Comparison of ENCODE assay signal across 18 cellular contexts in the genomic region with DNA sequence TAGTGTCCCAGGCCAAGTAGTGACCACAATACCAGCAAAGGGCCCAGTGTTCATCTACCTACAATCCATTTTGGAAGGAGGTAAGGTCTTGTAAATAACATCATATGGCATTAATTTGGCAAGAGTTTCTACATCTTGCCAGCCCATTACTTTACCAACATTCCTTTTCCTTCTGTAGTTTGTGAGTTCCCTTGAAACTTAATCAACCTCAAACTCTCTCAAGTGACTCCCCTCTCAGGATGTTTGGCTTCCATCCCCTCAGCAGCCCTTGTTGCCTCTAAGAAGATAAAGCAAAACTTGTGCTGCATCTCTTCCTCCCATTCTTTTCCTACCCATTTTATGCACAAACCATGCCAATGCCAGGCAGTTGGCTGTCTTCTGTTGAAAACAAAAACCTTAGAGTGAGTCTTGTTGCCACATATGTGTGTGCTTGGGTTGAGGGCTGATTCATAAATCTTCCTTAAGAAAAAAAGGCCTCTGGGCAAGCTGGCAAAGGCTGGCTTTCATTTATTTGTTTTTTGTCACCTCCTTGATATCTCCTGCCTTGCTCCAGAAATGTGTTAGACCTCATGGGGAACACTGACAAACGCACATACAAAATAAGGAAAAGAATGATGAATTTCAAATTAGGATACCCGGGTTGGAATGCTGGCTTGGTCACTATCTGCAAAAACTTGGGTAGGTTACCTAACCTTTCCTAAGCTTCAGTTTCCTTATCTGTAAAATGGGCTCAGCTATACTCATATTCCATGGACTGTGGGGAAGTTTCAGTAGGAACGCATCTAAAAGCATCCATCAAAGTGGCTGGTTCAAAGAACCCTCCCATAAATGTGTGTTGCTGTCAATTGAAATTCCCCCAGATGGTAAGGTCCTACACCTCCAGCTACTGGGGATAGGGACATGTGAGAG. TPM values are rescaled to one million over a fixed set of nuclear protein-coding genes. Genes with fewer than 3 reads are reported as not detected.
DNase-seq lines count a peak whose midpoint lies in the region; ATAC-seq and TF ChIP-seq lines count a peak whose summit lies in the region.
"Had no signal": no experiment of that assay in that cellular context is flagged by ENCODE, and none has a peak within 500 bp of the region (broad histone marks: within the 10 kb centered on the region; RNA-seq: fewer than 3 reads in every experiment).

No MANE protein-coding gene starts in this region.

- no peaks in the 10 kb centered on the region for H3K4me1 ChIP-seq in BE2C

- no peaks in the 10 kb centered on the region for H3K27me3 ChIP-seq in BE2C

- H3K4me3 ChIP-seq in epithelial cell of esophagus (ENCODE audit: low read length) (no peak overlapping the region), BE2C (ENCODE audit: low read depth, low read length) (no peak overlapping the region)

- H3K27ac Mint-ChIP-seq in T-helper 17 cell (peak overlapping the region; percentile 49), osteocyte (ENCODE audit: unreplicated experiment) (peak overlapping the region; percentile 31)
- H3K27ac Mint-ChIP-seq: IgD-negative memory B cell had no signal

- no peak for ATAC-seq in T-helper 17 cell

- H3K27me3 Mint-ChIP-seq in T-helper 17 cell, result peaks cover 6% of the 10 kb centered on the region
- no peaks in the 10 kb centered on the region for H3K27me3 Mint-ChIP-seq in osteocyte (ENCODE audit: unreplicated experiment)
- H3K27me3 Mint-ChIP-seq: IgD-negative memory B cell had no signal

- H3K9me3 Mint-ChIP-seq in osteocyte (ENCODE audit: unreplicated experiment), result no peaks in the 10 kb centered on the region

- no peaks in the 10 kb centered on the region for H3K36me3 ChIP-seq in BE2C

- peak; percentile 27 for DNase-seq in LHCN-M2 (ENCODE audit: low read depth)
- DNase-seq in T-helper 17 cell, result no peak
- DNase-seq in epithelial cell of esophagus (ENCODE audit: low read depth), result peak; percentile 87
- DNase-seq in osteocyte (ENCODE audit: extremely low spot score, unreplicated experiment), result no peak
- DNase-seq in BE2C, result no peak
- no peak for DNase-seq in activated CD4-positive, alpha-beta T cell treated with anti-CD3 and anti-CD28 coated beads for 1 hour
- no peak for DNase-seq in germinal center (ENCODE audit: low spot score)
- DNase-seq in cerebellar nuclear complex (lab: John Stamatoyannopoulos, UW), result no peak
- DNase-seq: DMS 273 treated with DMSO at 0.1 percent for 48 hours, GF-D8, GOT3, Kasumi-1, NCI-H1105 treated with DMSO at 0.1 percent for 48 hours, NCI-H187, NCI-H2107, NCI-H2227 treated with DMSO at 0.1 percent for 48 hours, NCI-H524 treated with DMSO at 0.1 percent for 48 hours had no signal

- no peaks in the 10 kb centered on the region for H3K9me3 ChIP-seq in T-helper 17 cell (ENCODE audit: control insufficient read depth, low read length, poor library complexity, severe bottlenecking)
- no peaks in the 10 kb centered on the region for H3K9me3 ChIP-seq in BE2C

- H3K4me1 Mint-ChIP-seq in T-helper 17 cell, result peaks cover 7% of the 10 kb centered on the region
- peaks cover 28% of the 10 kb centered on the region for H3K4me1 Mint-ChIP-seq in osteocyte (ENCODE audit: unreplicated experiment)

- TF ChIP-seq CTCF in epithelial cell of esophagus (IDR thresholded peaks at IDR 0.05; ENCODE audit: insufficient read depth, low read depth, low read length, missing control alignments) (no peak), osteocyte (IDR thresholded peaks at IDR 0.05) (no peak), BE2C (IDR thresholded peaks at IDR 0.05; ENCODE audit: low read depth, low read length) (no peak)

- H3K4me3 Mint-ChIP-seq in T-helper 17 cell (no peak overlapping the region), osteocyte (ENCODE audit: unreplicated experiment) (no peak overlapping the region)
- H3K4me3 Mint-ChIP-seq: IgD-negative memory B cell had no signal

- H3K36me3 Mint-ChIP-seq in T-helper 17 cell (ENCODE audit: low read depth), result peaks cover 3% of the 10 kb centered on the region
- H3K36me3 Mint-ChIP-seq in osteocyte (ENCODE audit: unreplicated experiment), result no peaks in the 10 kb centered on the region

RNA-seq across cellular contexts. Expression of gene ST3GAL5, which starts 29.4 kb away (rescaled TPM):
- total RNA-seq in LHCN-M2 (2014; rRNA removed), result 34.4 and 55.0 TPM in 2 replicates
- polyA plus RNA-seq in LHCN-M2 (2012), result 13.2 TPM
- 10 to 100 TPM; 26.6 to 34.3 TPM for total RNA-seq in T-helper 17 cell
- 42.2 and 43.6 TPM in 2 replicates for total RNA-seq in osteocyte
- polyA plus RNA-seq in BE2C (2012; ENCODE audit: insufficient read depth, insufficient read length, low read depth), result 11.0 TPM

Comparison
In these comparisons a context has a peak if more than half of its experiments do, and no peak if none do; other contexts are left out.
1. DNase-seq: peak in LHCN-M2 (single experiment) and epithelial cell of esophagus (single experiment); none in T-helper 17 cell (0 of 3), osteocyte (single experiment), BE2C (single experiment), activated CD4-positive, alpha-beta T cell treated with anti-CD3 and anti-CD28 coated beads for 1 hour (single experiment), germinal center (single experiment) and cerebellar nuclear complex (0 of 2).